27 cellular contexts compared by ENCODE assay signal in the genomic region with DNA sequence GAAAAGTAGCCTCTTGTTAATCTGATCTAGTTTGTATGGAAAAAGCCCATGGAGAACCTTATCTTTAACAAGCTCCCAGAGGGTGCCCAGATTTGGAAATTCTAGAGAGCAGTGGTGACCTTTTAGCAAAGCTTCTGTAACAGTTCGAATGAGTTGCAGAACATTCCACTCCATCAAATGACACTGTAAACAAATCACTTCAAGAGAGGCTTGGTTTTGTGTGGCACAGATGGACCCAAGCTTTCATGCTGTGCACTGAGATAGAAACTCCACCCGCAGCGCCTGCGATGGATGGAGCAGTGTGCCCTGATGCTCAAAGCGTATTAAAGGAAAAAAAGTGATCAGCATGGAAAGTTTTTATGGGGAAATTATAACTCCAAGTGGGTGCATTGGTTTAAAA. TPM values are rescaled to one million over a fixed set of nuclear protein-coding genes. Genes with fewer than 3 reads are reported as not detected.
"Had no signal": no experiment of that assay in that cellular context is flagged by ENCODE, and none has a peak within 500 bp of the region (broad histone marks: within the 10 kb centered on the region; RNA-seq: fewer than 3 reads in every experiment).

No MANE protein-coding gene starts in this region.

- H3K79me2 ChIP-seq: hepatocyte had no signal

- H3K4me2 ChIP-seq: hepatocyte, smooth muscle cell had no signal

- H3K4me3 ChIP-seq: gastroesophageal sphincter, hepatocyte, pancreas, psoas muscle, right atrium auricular region, smooth muscle cell, stomach, tibial artery, upper lobe of right lung had no signal

- ATAC-seq: activated CD8-positive, alpha-beta memory T cell treated with anti-CD3 and anti-CD28 coated beads, Interleukin-2, amount 10 ng/mL, durations not matched to agents 7 days and 5 days; activated CD8-positive, alpha-beta T cell treated with anti-CD3 and anti-CD28 coated beads, Interleukin-2, amount 10 ng/mL, durations not matched to agents 7 days and 5 days; activated naive CD4-positive, alpha-beta T cell treated with anti-CD3 and anti-CD28 coated beads, Interleukin-2, amount 50 U/mL, for 72 hours; effector memory CD8-positive, alpha-beta T cell; gastroesophageal sphincter; naive thymus-derived CD4-positive, alpha-beta T cell; pancreas; psoas muscle; stimulated activated naive B cell treated with anti-CD40 and anti-IgM and Interleukin-4, amounts not matched to agents 10 μg/mL and 1 μg/mL and 100 μg/mL, for 72 hours; upper lobe of right lung had no signal

- H3K27me3 ChIP-seq: gastroesophageal sphincter, hepatocyte, pancreas, right atrium auricular region, stomach, tibial artery, upper lobe of right lung had no signal

- H3K4me1 ChIP-seq: gastroesophageal sphincter, pancreas, psoas muscle, right atrium auricular region, stomach, tibial artery, upper lobe of right lung had no signal

- H3K36me3 ChIP-seq: gastroesophageal sphincter, pancreas, right atrium auricular region, stomach, tibial artery, upper lobe of right lung had no signal

- H3K9me3 ChIP-seq: gastroesophageal sphincter, pancreas, psoas muscle, stomach, upper lobe of right lung had no signal

- DNase-seq: activated B cell treated with CpG ODN at 0.5 μM for 24 hours; activated CD8-positive, alpha-beta memory T cell treated with anti-CD3 and anti-CD28 coated beads, Interleukin-2, amount 10 ng/mL, durations not matched to agents 7 days and 5 days; activated CD8-positive, alpha-beta T cell treated with anti-CD3 and anti-CD28 coated beads, Interleukin-2, amount 10 ng/mL, durations not matched to agents 7 days and 5 days; activated naive CD4-positive, alpha-beta T cell; activated T-cell treated with anti-CD3 and anti-CD28 coated beads, Interleukin-2, amount 50 U/mL, for 48 hours; cerebellar nuclear complex; cortex of kidney; effector memory CD8-positive, alpha-beta T cell; erythroblast; islet precursor cell; midbrain; naive thymus-derived CD4-positive, alpha-beta T cell; pancreas; psoas muscle; stimulated activated CD4-positive, alpha-beta T cell treated with anti-CD3 and anti-CD28 coated beads, Interleukin-15, amount 100 ng/mL, for 24 hours; stimulated activated CD4-positive, alpha-beta T cell treated with anti-CD3 and anti-CD28 coated beads, Interleukin-2, amount 100 ng/mL, for 24 hours; stimulated activated naive B cell treated with anti-CD40 and anti-IgM and Interleukin-4, amounts not matched to agents 10 μg/mL and 1 μg/mL and 100 μg/mL, for 72 hours; stomach; tibial artery; upper lobe of right lung had no signal

- H3K27ac ChIP-seq: gastroesophageal sphincter, hepatocyte, pancreas, psoas muscle, right atrium auricular region, stomach, tibial artery, upper lobe of right lung had no signal

- FAIRE-seq: bronchial epithelial cell, pancreas had no signal

RNA-seq across cellular contexts. Expression of a gene that starts 55.1 kb away (rescaled TPM):
- polyA plus RNA-seq: neural cell had no signal
